1 cellular context compared by ENCODE assay signal in genomic region chr1:224745388-224745787, GRCh38.
TF ChIP-seq lines count a peak whose summit lies in the region.

No MANE protein-coding gene starts in this region.

TF ChIP-seq in GM12878, 131 proteins besides CTCF, POLR2A, EP300 and RAD21 (continued from another document):
- TF ChIP-seq BCL3 (IDR thresholded peaks at IDR 0.05; ENCODE audit: borderline replicate concordance, insufficient read depth, low read depth, low read length, poor library complexity, severe bottlenecking) (no peak), GABPA (IDR thresholded peaks at IDR 0.05; ENCODE audit: low read depth) (no peak), NR2F1 (conservative IDR thresholded peaks at IDR 0.05) (no peak), MTA2 (IDR thresholded peaks at IDR 0.05; ENCODE audit: low read depth) (no peak), JUND (IDR thresholded peaks at IDR 0.05; ENCODE audit: low read depth, low read length) (no peak), JUNB (IDR thresholded peaks at IDR 0.05) (no peak), PML (IDR thresholded peaks at IDR 0.05; ENCODE audit: low read length) (no peak)
